ENCODE assay signal across 23 cellular contexts in genomic region chr6:17225767-17226166, GRCh38. TPM values are rescaled to one million over a fixed set of nuclear protein-coding genes. Genes with fewer than 3 reads are reported as not detected.
"Had no signal": no experiment of that assay in that cellular context is flagged by ENCODE, and none has a peak within 500 bp of the region (broad histone marks: within the 10 kb centered on the region; RNA-seq: fewer than 3 reads in every experiment).

No MANE protein-coding gene starts in this region.

- H3K4me3 ChIP-seq: body of pancreas, dorsolateral prefrontal cortex, spleen, tibial artery had no signal

- H3K27me3 Mint-ChIP-seq: activated CD4-positive, alpha-beta T cell treated with anti-CD3 and anti-CD28 coated beads, Interleukin-2, amount 10 ng/mL, durations not matched to agents 7 days and 5 days had no signal

- H3K36me3 Mint-ChIP-seq: activated naive CD8-positive, alpha-beta T cell treated with anti-CD3 and anti-CD28 coated beads, Interleukin-2, amount 10 ng/mL, durations not matched to agents 7 days and 5 days; mesothelial cell of epicardium had no signal

- H3K4me3 Mint-ChIP-seq: activated CD4-positive, alpha-beta T cell treated with anti-CD3 and anti-CD28 coated beads, Interleukin-2, amount 10 ng/mL, durations not matched to agents 7 days and 5 days; activated CD8-positive, alpha-beta T cell treated with anti-CD3 and anti-CD28 coated beads, Interleukin-2, amount 10 ng/mL, durations not matched to agents 7 days and 5 days; activated naive CD8-positive, alpha-beta T cell treated with anti-CD3 and anti-CD28 coated beads, Interleukin-2, amount 10 ng/mL, durations not matched to agents 7 days and 5 days; activated T-cell treated with anti-CD3 and anti-CD28 coated beads, Interleukin-2, amount 50 U/mL, for 24 hours; mesothelial cell of epicardium had no signal

- FAIRE-seq: colon, urothelium cell line had no signal

- H3K9me3 Mint-ChIP-seq: activated CD4-positive, alpha-beta T cell treated with anti-CD3 and anti-CD28 coated beads, Interleukin-2, amount 10 ng/mL, durations not matched to agents 7 days and 5 days; activated T-helper 2 cell treated with anti-CD3 and anti-CD28 coated beads, Interferon-gamma antibody, Interleukin-2, Interleukin-4, amounts not matched to agents 10 μg/mL and 5 μg/mL and 100 μg/mL, durations not matched to agents 14 hours and 24 hours and 36 hours had no signal

- H3K36me3 ChIP-seq: spleen, tibial artery had no signal

- ATAC-seq: activated CD4-positive, CD25-positive, alpha-beta regulatory T cell treated with anti-CD3 and anti-CD28 coated beads, Interleukin-2, amount 50 U/mL, for 24 hours; activated CD8-positive, alpha-beta T cell treated with anti-CD3 and anti-CD28 coated beads, Interleukin-2, amount 10 ng/mL, durations not matched to agents 7 days and 5 days; body of pancreas; foreskin keratinocyte; sciatic nerve had no signal

- H3K27ac Mint-ChIP-seq: activated CD4-positive, alpha-beta T cell treated with anti-CD3 and anti-CD28 coated beads, Interleukin-2, amount 10 ng/mL, durations not matched to agents 7 days and 5 days; activated CD8-positive, alpha-beta T cell treated with anti-CD3 and anti-CD28 coated beads, Interleukin-2, amount 10 ng/mL, durations not matched to agents 7 days and 5 days; activated naive CD8-positive, alpha-beta T cell treated with anti-CD3 and anti-CD28 coated beads, Interleukin-2, amount 10 ng/mL, durations not matched to agents 7 days and 5 days; activated T-cell treated with anti-CD3 and anti-CD28 coated beads, Interleukin-2, amount 50 U/mL, for 24 hours; activated T-helper 2 cell treated with anti-CD3 and anti-CD28 coated beads, Interferon-gamma antibody, Interleukin-2, Interleukin-4, amounts not matched to agents 10 μg/mL and 5 μg/mL and 100 μg/mL, durations not matched to agents 14 hours and 24 hours and 36 hours; mesothelial cell of epicardium had no signal

- H3K27me3 ChIP-seq: body of pancreas, dorsolateral prefrontal cortex, spleen, tibial artery had no signal

- H3K4me1 Mint-ChIP-seq: activated CD4-positive, alpha-beta T cell treated with anti-CD3 and anti-CD28 coated beads, Interleukin-2, amount 10 ng/mL, durations not matched to agents 7 days and 5 days; activated naive CD8-positive, alpha-beta T cell treated with anti-CD3 and anti-CD28 coated beads, Interleukin-2, amount 10 ng/mL, durations not matched to agents 7 days and 5 days; mesothelial cell of epicardium had no signal

- H3K4me1 ChIP-seq: foreskin keratinocyte, spleen had no signal

- H3K9me3 ChIP-seq: body of pancreas, spleen, tibial artery had no signal

- DNase-seq: activated CD4-positive, alpha-beta T cell treated with anti-CD3 and anti-CD28 coated beads, Interleukin-2, amount 10 ng/mL, durations not matched to agents 7 days and 5 days; activated CD8-positive, alpha-beta T cell treated with anti-CD3 and anti-CD28 coated beads, Interleukin-2, amount 10 ng/mL, durations not matched to agents 7 days and 5 days; activated naive CD4-positive, alpha-beta T cell treated with Interleukin-2 at 50 U/mL for 16 hours; activated naive CD8-positive, alpha-beta T cell treated with anti-CD3 and anti-CD28 coated beads, Interleukin-2, amount 10 ng/mL, durations not matched to agents 7 days and 5 days; activated T-cell treated with anti-CD3 and anti-CD28 coated beads, Interleukin-2, amount 50 U/mL, for 24 hours; body of pancreas; central memory CD4-positive, alpha-beta T cell; dorsolateral prefrontal cortex; foreskin keratinocyte; glutamatergic neuron; hypothalamus; islet precursor cell; spleen; stimulated activated naive CD4-positive, alpha-beta T cell treated with Interleukin-2 at 50 U/mL for 16 hours; T-helper 1 cell; T1000; tibial artery had no signal

RNA-seq across cellular contexts. Expression of gene RBM24, which starts 55.4 kb away (rescaled TPM):
- total RNA-seq: activated CD4-positive, alpha-beta T cell treated with anti-CD3 and anti-CD28 coated beads, Interleukin-2, amount 10 ng/mL, durations not matched to agents 7 days and 5 days; activated CD8-positive, alpha-beta T cell treated with anti-CD3 and anti-CD28 coated beads, Interleukin-2, amount 10 ng/mL, durations not matched to agents 7 days and 5 days; activated naive CD8-positive, alpha-beta T cell treated with anti-CD3 and anti-CD28 coated beads, Interleukin-2, amount 10 ng/mL, durations not matched to agents 7 days and 5 days; activated T-helper 2 cell treated with anti-CD3 and anti-CD28 coated beads, Interferon-gamma antibody, Interleukin-2, Interleukin-4, amounts not matched to agents 10 μg/mL and 5 μg/mL and 100 μg/mL, durations not matched to agents 14 hours and 24 hours and 36 hours had no signal
